In genomic region chr6:155093430-155093829, GRCh38 we compare ENCODE assay signal across 15 cellular contexts.
A peak's percentile ranks its signal among the peaks of the same experiment; 100 is the strongest.
DNase-seq lines count a peak whose midpoint lies in the region; ATAC-seq and TF ChIP-seq lines count a peak whose summit lies in the region.
"Had no signal": no experiment of that assay in that cellular context is flagged by ENCODE, and none has a peak within 500 bp of the region (broad histone marks: within the 10 kb centered on the region; RNA-seq: fewer than 3 reads in every experiment).

No MANE protein-coding gene starts in this region.

- H3K27ac ChIP-seq in WERI-Rb-1: no peak overlapping the region
- H3K27ac ChIP-seq: thoracic aorta had no signal

- H3K4me1 Mint-ChIP-seq in activated naive CD8-positive, alpha-beta T cell treated with anti-CD3 and anti-CD28 coated beads, Interleukin-2, amount 10 ng/mL, durations not matched to agents 7 days and 5 days: no peaks in the 10 kb centered on the region

- H3K4me3 Mint-ChIP-seq in activated naive CD8-positive, alpha-beta T cell treated with anti-CD3 and anti-CD28 coated beads, Interleukin-2, amount 10 ng/mL, durations not matched to agents 7 days and 5 days: no peak overlapping the region
- H3K4me3 Mint-ChIP-seq: dendritic cell treated with granulocyte-macrophage colony-stimulating factor and Interleukin-4, amounts not matched to agents 40 ng/mL and 50 ng/mL, for 4 days had no signal

- H3K27me3 ChIP-seq in WERI-Rb-1 (ENCODE audit: insufficient read depth, low read depth, severe bottlenecking): no peaks in the 10 kb centered on the region

- peaks cover 9% of the 10 kb centered on the region for H3K9me3 Mint-ChIP-seq in activated naive CD8-positive, alpha-beta T cell treated with anti-CD3 and anti-CD28 coated beads, Interleukin-2, amount 10 ng/mL, durations not matched to agents 7 days and 5 days
- H3K9me3 Mint-ChIP-seq: dendritic cell treated with granulocyte-macrophage colony-stimulating factor and Interleukin-4, amounts not matched to agents 40 ng/mL and 50 ng/mL, for 4 days had no signal

- ATAC-seq in activated CD4-positive, CD25-positive, alpha-beta regulatory T cell treated with anti-CD3 and anti-CD28 coated beads, Interleukin-2, amount 50 U/mL, for 24 hours: peak; percentile 58 to 76
- peak; percentile 45 for ATAC-seq in activated naive CD8-positive, alpha-beta T cell treated with anti-CD3 and anti-CD28 coated beads, Interleukin-2, amount 10 ng/mL, durations not matched to agents 7 days and 5 days (ENCODE audit: low read depth)

- H3K36me3 Mint-ChIP-seq in activated naive CD8-positive, alpha-beta T cell treated with anti-CD3 and anti-CD28 coated beads, Interleukin-2, amount 10 ng/mL, durations not matched to agents 7 days and 5 days: peaks cover 4% of the 10 kb centered on the region

- POLR2A ChIA-PET in activated naive CD8-positive, alpha-beta T cell treated with anti-CD3 and anti-CD28 coated beads, Interleukin-2, amount 10 ng/mL, durations not matched to agents 7 days and 5 days (lab: Charles Lee): no interaction called here

- peaks cover 44% of the 10 kb centered on the region for H3K36me3 ChIP-seq in WERI-Rb-1
- H3K36me3 ChIP-seq: thoracic aorta had no signal

- peaks cover 7% of the 10 kb centered on the region for H3K27me3 Mint-ChIP-seq in activated naive CD8-positive, alpha-beta T cell treated with anti-CD3 and anti-CD28 coated beads, Interleukin-2, amount 10 ng/mL, durations not matched to agents 7 days and 5 days
- H3K27me3 Mint-ChIP-seq: dendritic cell treated with granulocyte-macrophage colony-stimulating factor and Interleukin-4, amounts not matched to agents 40 ng/mL and 50 ng/mL, for 4 days had no signal

- peaks cover 2% of the 10 kb centered on the region for H3K9me3 ChIP-seq in WERI-Rb-1 (ENCODE audit: severe bottlenecking)
- H3K9me3 ChIP-seq: thoracic aorta had no signal

- no peak overlapping the region for H3K27ac Mint-ChIP-seq in activated naive CD8-positive, alpha-beta T cell treated with anti-CD3 and anti-CD28 coated beads, Interleukin-2, amount 10 ng/mL, durations not matched to agents 7 days and 5 days
- H3K27ac Mint-ChIP-seq: dendritic cell treated with granulocyte-macrophage colony-stimulating factor and Interleukin-4, amounts not matched to agents 40 ng/mL and 50 ng/mL, for 4 days had no signal

- TF ChIP-seq CTCF in WERI-Rb-1 (IDR thresholded peaks at IDR 0.05; ENCODE audit: low read depth, low read length): no peak

- no peak for DNase-seq in activated CD4-positive, CD25-positive, alpha-beta regulatory T cell treated with anti-CD3 and anti-CD28 coated beads, Interleukin-2, amount 50 U/mL, for 72 hours
- DNase-seq in T-helper 1 cell (peak in 4 of 5 donors; percentile 3 to 65 (median 9)), iPS-NIHi7 (ENCODE audit: extremely low spot score) (no peak), WERI-Rb-1 (no peak), NCI-H1417 (lab: John Stamatoyannopoulos, UW) (no peak)
- DNase-seq in activated naive CD8-positive, alpha-beta T cell treated with anti-CD3 and anti-CD28 coated beads, Interleukin-2, amount 10 ng/mL, durations not matched to agents 7 days and 5 days: no peak
- DNase-seq in stimulated activated CD4-positive, alpha-beta T cell treated with anti-CD3 and anti-CD28 coated beads, TNF-alpha, amount 100 ng/mL, for 4 hours (ENCODE audit: low read depth in 3 of 3): peak in 2 of 3 experiments; percentile 9 to 10
- DNase-seq: activated naive CD4-positive, alpha-beta T cell; EL; foreskin melanocyte; NCI-H1048; NCI-H748 treated with DMSO at 0.1 percent for 48 hours had no signal

- H3K4me3 ChIP-seq in WERI-Rb-1 (ENCODE audit: low read depth, low read length): no peak overlapping the region
- H3K4me3 ChIP-seq: thoracic aorta had no signal

Comparison
In these comparisons a context has a peak if more than half of its experiments do, and no peak if none do; other contexts are left out.
1. DNase-seq: peak in T-helper 1 cell (4 of 5) and stimulated activated CD4-positive, alpha-beta T cell treated with anti-CD3 and anti-CD28 coated beads, TNF-alpha, amount 100 ng/mL, for 4 hours (2 of 3); none in activated CD4-positive, CD25-positive, alpha-beta regulatory T cell treated with anti-CD3 and anti-CD28 coated beads, Interleukin-2, amount 50 U/mL, for 72 hours (single experiment), activated naive CD8-positive, alpha-beta T cell treated with anti-CD3 and anti-CD28 coated beads, Interleukin-2, amount 10 ng/mL, durations not matched to agents 7 days and 5 days (single experiment), iPS-NIHi7 (single experiment), WERI-Rb-1 (single experiment) and NCI-H1417 (0 of 3).